Comparison of ENCODE assay signal across 8 cellular contexts in genomic region chr7:34087892-34088891, GRCh38.
DNase-seq lines count a peak whose midpoint lies in the region; ATAC-seq and TF ChIP-seq lines count a peak whose summit lies in the region.

No MANE protein-coding gene starts in this region.

- H3K27ac Mint-ChIP-seq in naive thymus-derived CD8-positive, alpha-beta T cell: no peak overlapping the region

- DNase-seq in ELF-1 (ENCODE audit: low read depth, low spot score) (peak; percentile 73), HL-60 (ENCODE audit: low read depth in 1 of 2, low spot score in 1 of 2) (no peak), coronary artery (ENCODE audit: low spot score) (no peak)
- DNase-seq in naive thymus-derived CD8-positive, alpha-beta T cell: no peak

- H3K9me3 ChIP-seq in liver (ENCODE audit: control insufficient read depth in 4 of 4, low read length in 3 of 4): no peaks in the 10 kb centered on the region

- no peak overlapping the region for H3K27ac ChIP-seq in HL-60 (replicated peaks)
- no peak overlapping the region for H3K27ac ChIP-seq in liver (ENCODE audit: low read depth in 1 of 2, low read length in 2 of 2)
- H3K27ac ChIP-seq in coronary artery: no peak overlapping the region

- no peak overlapping the region for H3K4me3 ChIP-seq in HL-60 (replicated peaks; ENCODE audit: insufficient read depth, low read length)
- no peak overlapping the region for H3K4me3 ChIP-seq in WI38 (ENCODE audit: low read depth, low read length)
- H3K4me3 ChIP-seq in liver (ENCODE audit: low read depth in 1 of 3, low read length in 3 of 3): no peak overlapping the region
- no peak overlapping the region for H3K4me3 ChIP-seq in coronary artery

- POLR2A ChIA-PET in naive thymus-derived CD8-positive, alpha-beta T cell (lab: Charles Lee): no interaction called here

- H3K36me3 Mint-ChIP-seq in naive thymus-derived CD8-positive, alpha-beta T cell: no peaks in the 10 kb centered on the region

- TF ChIP-seq CTCF in HL-60 (IDR thresholded peaks at IDR 0.05; ENCODE audit: insufficient read depth, low read length): peak; percentile 23
- peak; percentile 71 for TF ChIP-seq CTCF in WI38 (IDR thresholded peaks at IDR 0.05; ENCODE audit: low read depth, low read length)
- peak; percentile 41 for TF ChIP-seq CTCF in liver (IDR thresholded peaks at IDR 0.05; ENCODE audit: low read depth, low read length, missing input control)
- no peak for TF ChIP-seq CTCF in coronary artery (IDR thresholded peaks at IDR 0.05)

- H3K4me1 ChIP-seq in liver (ENCODE audit: control insufficient read depth in 4 of 4, insufficient read depth in 4 of 4, low read length in 3 of 4): no peaks in the 10 kb centered on the region

- peaks cover 0 to 3% (median 0%) of the 10 kb centered on the region in 9 donors for H3K9me3 Mint-ChIP-seq in naive thymus-derived CD8-positive, alpha-beta T cell

- WGBS in liver: 76% methylated on average over 10 of the region's 10 CpGs

- TF ChIP-seq RAD21 in liver (IDR thresholded peaks at IDR 0.05): peak; percentile 56 to 75

- H3K4me3 Mint-ChIP-seq in naive thymus-derived CD8-positive, alpha-beta T cell: no peak overlapping the region

- H3K27me3 ChIP-seq in HL-60 (ENCODE audit: insufficient read depth, poor library complexity, severe bottlenecking): peaks cover 2% of the 10 kb centered on the region
- H3K27me3 ChIP-seq in liver (ENCODE audit: control insufficient read depth in 4 of 4, insufficient read depth in 4 of 4, low read length in 3 of 4): peaks cover 0 to 4% (median 0%) of the 10 kb centered on the region in 4 donors

- ATAC-seq in naive thymus-derived CD8-positive, alpha-beta T cell: no peak
- ATAC-seq in HG02981 (IDR thresholded peaks at IDR 0.05; ENCODE audit: unreplicated experiment) (no peak), HG03521 (IDR thresholded peaks at IDR 0.05; ENCODE audit: unreplicated experiment) (no peak)

- H3K36me3 ChIP-seq in liver (ENCODE audit: control insufficient read depth in 4 of 4, insufficient read depth in 3 of 4, low read depth in 1 of 4, low read length in 3 of 4): no peaks in the 10 kb centered on the region

- H3K27me3 Mint-ChIP-seq in naive thymus-derived CD8-positive, alpha-beta T cell: peaks cover 0 to 1% (median 0%) of the 10 kb centered on the region in 5 donors

- no peaks in the 10 kb centered on the region for H3K4me1 Mint-ChIP-seq in naive thymus-derived CD8-positive, alpha-beta T cell

- no peak overlapping the region for H3K9ac ChIP-seq in liver (ENCODE audit: low read depth in 1 of 2, low read length in 2 of 2)

TF ChIP-seq in liver, 16 proteins besides CTCF, POLR2A, EP300 and RAD21:
- TF ChIP-seq NR2F2 (IDR thresholded peaks at IDR 0.05) (no peak), FOXA2 (IDR thresholded peaks at IDR 0.05) (no peak), EGR1 (IDR thresholded peaks at IDR 0.05; ENCODE audit: low read depth in 2 of 2) (no peak), JUND (IDR thresholded peaks at IDR 0.05) (no peak), HNF4A (conservative IDR thresholded peaks at IDR 0.05) (no peak), RXRA (IDR thresholded peaks at IDR 0.05) (no peak), MAX (IDR thresholded peaks at IDR 0.05) (no peak), YY1 (IDR thresholded peaks at IDR 0.05) (no peak), REST (IDR thresholded peaks at IDR 0.05) (no peak), HNF4G (IDR thresholded peaks at IDR 0.05) (no peak)
TF ChIP-seq in liver: peak in this region for 0.
